In genomic region chr16:56629531-56629930, GRCh38 we compare ENCODE assay signal across 16 cellular contexts. TPM values are rescaled to one million over a fixed set of nuclear protein-coding genes. Genes with fewer than 3 reads are reported as not detected.
"Had no signal": no experiment of that assay in that cellular context is flagged by ENCODE, and none has a peak within 500 bp of the region (broad histone marks: within the 10 kb centered on the region; RNA-seq: fewer than 3 reads in every experiment).

No MANE protein-coding gene starts in this region.

- H3K27ac ChIP-seq: colonic mucosa had no signal

- H3K9me3 ChIP-seq: colonic mucosa had no signal

- DNase-seq: activated CD4-positive, alpha-beta T cell treated with anti-CD3 and anti-CD28 coated beads, Interleukin-2, amount 50 U/mL, for 1 hour; activated CD8-positive, alpha-beta memory T cell treated with anti-CD3 and anti-CD28 coated beads for 24 hours; activated naive CD4-positive, alpha-beta T cell treated with anti-CD3 and anti-CD28 coated beads, Interleukin-2, amount 50 U/mL, for 16 hours; caudate nucleus; colonic mucosa; hypothalamus; left ventricle myocardium superior; stimulated activated CD4-positive, alpha-beta T cell treated with anti-CD3 and anti-CD28 coated beads, Interleukin-15, amount 100 ng/mL, for 24 hours; stimulated activated CD4-positive, alpha-beta T cell treated with anti-CD3 and anti-CD28 coated beads, Interleukin-4, amount 100 ng/mL, for 1 hour; stimulated activated naive CD4-positive, alpha-beta T cell treated with Interleukin-2 at 50 U/mL for 16 hours; trophoblast cell had no signal

- ATAC-seq: esophagus mucosa; left ventricle myocardium superior; natural killer cell treated with Interleukin-12 subunit alpha and Interleukin-12 subunit beta and Interleukin-15 and Interleukin-18, amount 100 ng/mL, for 72 hours had no signal

- H3K4me3 ChIP-seq: colonic mucosa, skin epidermis had no signal

- H3K36me3 ChIP-seq: colonic mucosa had no signal

RNA-seq across cellular contexts. Expression of gene MT1A, which starts 8.9 kb away (rescaled TPM):
- total RNA-seq: kidney epithelial cell had no signal

RNA-seq across cellular contexts. Expression of gene MT1B, which starts 22.2 kb away (rescaled TPM):
- total RNA-seq: colonic mucosa; esophagus mucosa; kidney epithelial cell; left ventricle myocardium superior; mesenteric fat pad; natural killer cell treated with Interleukin-12 subunit alpha and Interleukin-12 subunit beta and Interleukin-15 and Interleukin-18, amount 100 ng/mL, for 72 hours had no signal
